ENCODE assay signal across 24 cellular contexts in genomic region chr3:8813411-8813810, GRCh38.
"Had no signal": no experiment of that assay in that cellular context is flagged by ENCODE, and none has a peak within 500 bp of the region (broad histone marks: within the 10 kb centered on the region; RNA-seq: fewer than 3 reads in every experiment).

No MANE protein-coding gene starts in this region.

- H3K27me3 ChIP-seq: dorsolateral prefrontal cortex, esophagus squamous epithelium, gastrocnemius medialis, heart right ventricle, left lung had no signal

- H3K36me3 ChIP-seq: esophagus squamous epithelium, gastrocnemius medialis, heart right ventricle, left lung, lower lobe of right lung had no signal

- FAIRE-seq: colon, islet of Langerhans, keratinocyte had no signal

- H3K9me3 ChIP-seq: gastrocnemius medialis had no signal

- H3K4me1 ChIP-seq: esophagus squamous epithelium, gastrocnemius medialis, heart right ventricle, left lung, lower lobe of right lung had no signal

- H3K27ac ChIP-seq: coronary artery, dorsolateral prefrontal cortex, epithelial cell of prostate, esophagus squamous epithelium, gastrocnemius medialis, heart right ventricle, left lung, lower lobe of right lung had no signal

- DNase-seq: dermis blood vessel endothelial cell; dorsolateral prefrontal cortex; effector CD4-positive, alpha-beta T cell; effector memory CD4-positive, alpha-beta T cell; erythroblast; esophagus squamous epithelium; foreskin fibroblast; foreskin melanocyte; gastrocnemius medialis; glutamatergic neuron; head of caudate nucleus; heart right ventricle; hippocampal formation; left cardiac atrium; left lung; left ventricle myocardium superior; lower lobe of right lung; mesenchymal stem cell; midbrain had no signal

- H3K4me3 ChIP-seq: coronary artery, dorsolateral prefrontal cortex, esophagus squamous epithelium, gastrocnemius medialis, heart right ventricle, left lung, lower lobe of right lung had no signal
